Comparison of ENCODE assay signal across 20 cellular contexts in the genomic region with DNA sequence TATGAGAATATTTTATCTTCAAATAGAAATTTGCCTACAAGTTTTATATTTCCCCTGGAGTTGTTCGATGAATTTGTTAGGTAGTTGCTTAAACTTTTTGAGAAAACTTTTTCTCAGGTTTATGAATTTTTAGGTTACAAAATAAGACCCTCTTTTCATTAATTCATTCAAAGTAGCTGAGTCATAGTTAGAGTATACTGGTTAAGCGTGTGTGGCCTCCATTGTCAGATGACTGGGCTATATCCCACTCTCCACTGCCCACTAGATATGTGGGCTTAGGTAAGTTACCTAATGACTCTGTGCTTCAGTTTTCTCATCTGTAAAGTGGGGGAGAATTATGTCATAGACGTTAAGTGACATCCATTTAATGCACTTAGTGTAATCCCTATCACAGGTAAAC. TPM values are rescaled to one million over a fixed set of nuclear protein-coding genes. Genes with fewer than 3 reads are reported as not detected.
"Had no signal": no experiment of that assay in that cellular context is flagged by ENCODE, and none has a peak within 500 bp of the region (broad histone marks: within the 10 kb centered on the region; RNA-seq: fewer than 3 reads in every experiment).

No MANE protein-coding gene starts in this region.

- H3K4me3 ChIP-seq: smooth muscle cell, suprapubic skin, thyroid gland had no signal

- H3K27ac ChIP-seq: neutrophil, suprapubic skin, thyroid gland had no signal

- H3K27me3 ChIP-seq: neutrophil, suprapubic skin, thyroid gland had no signal

- H3K36me3 ChIP-seq: neutrophil, suprapubic skin, thyroid gland had no signal

- H3K4me1 ChIP-seq: suprapubic skin, thyroid gland had no signal

- H3K4me2 ChIP-seq: smooth muscle cell had no signal

- ATAC-seq: esophagus mucosa; naive thymus-derived CD4-positive, alpha-beta T cell; stimulated activated naive CD8-positive, alpha-beta T cell treated with anti-CD3 and anti-CD28 coated beads, Interleukin-15, Interleukin-2, amounts not matched to agents 100 U/mL and 50 U/mL, for 24 hours had no signal

- DNase-seq: effector memory CD4-positive, alpha-beta T cell; immature natural killer cell; naive thymus-derived CD4-positive, alpha-beta T cell; stimulated activated CD4-positive, alpha-beta T cell treated with anti-CD3 and anti-CD28 coated beads, Interleukin-2, amount 100 ng/mL, for 48 hours; stimulated activated naive CD8-positive, alpha-beta T cell treated with anti-CD3 and anti-CD28 coated beads, Interleukin-15, Interleukin-2, amounts not matched to agents 100 U/mL and 50 U/mL, for 24 hours; thyroid gland had no signal

- H3K9me3 ChIP-seq: neutrophil, suprapubic skin, thyroid gland had no signal

RNA-seq across cellular contexts. Expression of a gene that starts 1.0 kb away (rescaled TPM):
- total RNA-seq: esophagus mucosa; fibroblast of lung; frontal cortex; liver; lung microvascular endothelial cell; mesenteric fat pad; mononuclear cell; naive thymus-derived CD4-positive, alpha-beta T cell; osteoblast; pulmonary artery endothelial cell; smooth muscle cell; suprapubic skin; thyroid gland had no signal
- polyA plus RNA-seq: fibroblast of lung, immature natural killer cell, keratinocyte, liver, neural cell had no signal

RNA-seq across cellular contexts. Expression of a gene that starts 53.0 kb away (rescaled TPM):
- total RNA-seq: esophagus mucosa; fibroblast of lung; frontal cortex; liver; lung microvascular endothelial cell; mesenteric fat pad; mononuclear cell; naive thymus-derived CD4-positive, alpha-beta T cell; osteoblast; smooth muscle cell; suprapubic skin; thyroid gland had no signal
- polyA plus RNA-seq: fibroblast of lung, immature natural killer cell, keratinocyte, liver, neural cell had no signal
